ENCODE assay signal across 11 cellular contexts in the genomic region with DNA sequence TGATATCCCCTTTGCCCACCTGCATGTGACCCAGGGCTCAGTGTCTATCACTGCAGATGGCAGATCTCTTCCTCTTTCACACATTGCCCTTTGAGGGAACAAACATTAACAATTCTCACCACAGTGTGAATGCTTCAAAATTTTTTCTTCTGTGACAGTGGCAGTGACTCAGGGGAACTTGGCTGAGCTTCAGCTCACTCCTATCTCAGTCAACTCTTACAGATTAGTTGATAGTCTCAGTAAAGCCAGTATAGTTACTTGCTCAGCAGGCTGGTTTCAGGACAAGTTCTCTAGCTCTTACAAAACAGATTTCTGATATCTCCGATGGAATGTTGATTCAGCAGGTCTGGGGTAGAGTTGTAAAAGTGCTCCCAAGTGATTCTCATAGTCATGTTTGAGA.
A peak's percentile ranks its signal among the peaks of the same experiment; 100 is the strongest.
DNase-seq lines count a peak whose midpoint lies in the region; ATAC-seq and TF ChIP-seq lines count a peak whose summit lies in the region.
"Had no signal": no experiment of that assay in that cellular context is flagged by ENCODE, and none has a peak within 500 bp of the region (broad histone marks: within the 10 kb centered on the region; RNA-seq: fewer than 3 reads in every experiment).

No MANE protein-coding gene starts in this region.

- no peak for TF ChIP-seq CTCF in epithelial cell of esophagus (IDR thresholded peaks at IDR 0.05; ENCODE audit: insufficient read depth, low read depth, low read length, missing control alignments)

- peak; percentile 34 for DNase-seq in GDM1 (lab: John Stamatoyannopoulos, UW)
- DNase-seq in NCI-H460 (ENCODE audit: extremely low read depth, low read depth) = peak; percentile 51
- DNase-seq in epithelial cell of esophagus (ENCODE audit: low read depth) = peak; percentile 80
- peak; percentile 83 for DNase-seq in non-pigmented ciliary epithelial cell (ENCODE audit: low read depth)
- DNase-seq in GOT3 (lab: John Stamatoyannopoulos, UW) = no peak
- no peak for DNase-seq in NCI-H1694 treated with DMSO at 0.1 percent for 48 hours (lab: John Stamatoyannopoulos, UW)
- DNase-seq: spleen, transverse colon had no signal

- no peak overlapping the region for H3K4me3 ChIP-seq in epithelial cell of esophagus (ENCODE audit: low read length)
- H3K4me3 ChIP-seq: spleen, transverse colon had no signal

- ATAC-seq in GM21717 (IDR thresholded peaks at IDR 0.05; ENCODE audit: unreplicated experiment) = no peak
- no peak for ATAC-seq in GM21423 (IDR thresholded peaks at IDR 0.05; ENCODE audit: unreplicated experiment)
- ATAC-seq: HCT116 had no signal

Comparison
In these comparisons a context has a peak if more than half of its experiments do, and no peak if none do; other contexts are left out.
1. DNase-seq: peak in GDM1 (single experiment), NCI-H460 (single experiment), epithelial cell of esophagus (single experiment) and non-pigmented ciliary epithelial cell (single experiment); none in GOT3 (single experiment) and NCI-H1694 treated with DMSO at 0.1 percent for 48 hours (single experiment).